In genomic region chr19:33878136-33878535, GRCh38 we compare ENCODE assay signal across 26 cellular contexts.
"Had no signal": no experiment of that assay in that cellular context is flagged by ENCODE, and none has a peak within 500 bp of the region (broad histone marks: within the 10 kb centered on the region; RNA-seq: fewer than 3 reads in every experiment).

No MANE protein-coding gene starts in this region.

- ATAC-seq: body of pancreas; effector memory CD8-positive, alpha-beta T cell; gastroesophageal sphincter; left colon; natural killer cell; psoas muscle had no signal

- H3K27ac Mint-ChIP-seq: activated naive CD4-positive, alpha-beta T cell treated with anti-CD3 and anti-CD28 coated beads for 36 hours; activated naive CD8-positive, alpha-beta T cell treated with anti-CD3 and anti-CD28 coated beads for 36 hours; effector memory CD8-positive, alpha-beta T cell; memory B cell; natural killer cell had no signal

- H3K27ac ChIP-seq: body of pancreas, cardiac muscle cell, gastroesophageal sphincter, hepatocyte, parathyroid adenoma, psoas muscle, right atrium auricular region, transverse colon, uterus, VCaP had no signal

- H3K79me2 ChIP-seq: hepatocyte, parathyroid adenoma had no signal

- DNase-seq: activated CD4-positive, alpha-beta T cell treated with anti-CD3 and anti-CD28 coated beads for 4 hours; activated CD4-positive, alpha-beta T cell treated with anti-CD3 and anti-CD28 coated beads, Interleukin-2, amount 50 U/mL, for 4 hours; activated effector memory CD4-positive, alpha-beta T cell treated with Interleukin-2 at 50 U/mL for 16 hours; activated naive CD4-positive, alpha-beta T cell treated with anti-CD3 and anti-CD28 coated beads for 36 hours; activated naive CD8-positive, alpha-beta T cell treated with anti-CD3 and anti-CD28 coated beads for 36 hours; adrenal gland; body of pancreas; cortex of kidney; effector memory CD8-positive, alpha-beta T cell; erythroblast; left colon; natural killer cell; psoas muscle; stimulated activated CD4-positive, alpha-beta T cell treated with anti-CD3 and anti-CD28 coated beads, Interleukin-15, amount 100 ng/mL, for 24 hours; stimulated activated CD4-positive, alpha-beta T cell treated with anti-CD3 and anti-CD28 coated beads, Interleukin-2, amount 100 ng/mL, for 24 hours; stimulated activated naive CD4-positive, alpha-beta T cell treated with Interleukin-2 at 50 U/mL for 16 hours; transverse colon; uterus had no signal

- H3K4me3 Mint-ChIP-seq: activated naive CD4-positive, alpha-beta T cell treated with anti-CD3 and anti-CD28 coated beads for 36 hours; activated naive CD8-positive, alpha-beta T cell treated with anti-CD3 and anti-CD28 coated beads for 36 hours; effector memory CD8-positive, alpha-beta T cell; memory B cell; natural killer cell had no signal

- H3K4me1 ChIP-seq: gastroesophageal sphincter, parathyroid adenoma, psoas muscle, transverse colon, uterus had no signal

- H3K9me3 ChIP-seq: adrenal gland, body of pancreas, gastroesophageal sphincter, psoas muscle, right atrium auricular region, transverse colon, uterus had no signal

- H3K27me3 Mint-ChIP-seq: memory B cell had no signal

- H3K36me3 Mint-ChIP-seq: activated naive CD8-positive, alpha-beta T cell treated with anti-CD3 and anti-CD28 coated beads for 36 hours; memory B cell; natural killer cell had no signal

- H3K27me3 ChIP-seq: adrenal gland, body of pancreas, cardiac muscle cell, gastroesophageal sphincter, hepatocyte, right atrium auricular region, transverse colon, uterus had no signal

- H2AFZ ChIP-seq: hepatocyte, parathyroid adenoma had no signal

- H3K4me1 Mint-ChIP-seq: activated naive CD8-positive, alpha-beta T cell treated with anti-CD3 and anti-CD28 coated beads for 36 hours; memory B cell; natural killer cell had no signal

- H3K4me2 ChIP-seq: hepatocyte, smooth muscle cell had no signal

- H3K9ac ChIP-seq: parathyroid adenoma had no signal

- H3K36me3 ChIP-seq: adrenal gland, cardiac muscle cell, gastroesophageal sphincter, right atrium auricular region, transverse colon, uterus had no signal

- H3K4me3 ChIP-seq: adrenal gland, body of pancreas, cardiac muscle cell, gastroesophageal sphincter, hepatocyte, psoas muscle, right atrium auricular region, smooth muscle cell, transverse colon, uterus had no signal

- H3K9me3 Mint-ChIP-seq: activated naive CD4-positive, alpha-beta T cell treated with anti-CD3 and anti-CD28 coated beads for 36 hours; activated naive CD8-positive, alpha-beta T cell treated with anti-CD3 and anti-CD28 coated beads for 36 hours; effector memory CD8-positive, alpha-beta T cell; memory B cell; natural killer cell had no signal
